ENCODE assay signal across 12 cellular contexts in genomic region chr5:56569576-56569975, GRCh38.
DNase-seq lines count a peak whose midpoint lies in the region; ATAC-seq and TF ChIP-seq lines count a peak whose summit lies in the region.
"Had no signal": no experiment of that assay in that cellular context is flagged by ENCODE, and none has a peak within 500 bp of the region (broad histone marks: within the 10 kb centered on the region; RNA-seq: fewer than 3 reads in every experiment).

No MANE protein-coding gene starts in this region.

- CTCF ChIA-PET in BJ (lab: Yijun Ruan, JAX) (interaction anchor here (0.9 to 1.5 kb wide), 2 partner anchors 10 to 299 kb away, joined by 3 to 5 read pairs; no protein-coding TSS in a partner anchor), IMR-90 (lab: Yijun Ruan, JAX) (no interaction called here)

- H3K56ac ChIP-seq in IMR-90 (ENCODE audit: extremely low read depth, insufficient read depth, low read length): peak overlapping the region; percentile 22; the same call in 1 of the 2 replicates

- 0 out of 2 replicates have a peak overlapping the region, but pooled peaks have one; percentile 63 for H2BK120ac ChIP-seq in IMR-90 (ENCODE audit: low read depth, low read length)
- no peak overlapping the region for H2BK120ac ChIP-seq in mesenchymal stem cell (ENCODE audit: low read depth, low read length)

- H2BK20ac ChIP-seq in IMR-90 (ENCODE audit: low read depth, low read length): no peak overlapping the region

- dilution Hi-C loops in IMR-90 (cut with HindIII; ENCODE audit: low sequenced_read_pairs, unreplicated experiment): no loop called here

- H4K91ac ChIP-seq in IMR-90 (ENCODE audit: insufficient read depth, low read depth, low read length): no peak overlapping the region
- no peak overlapping the region for H4K91ac ChIP-seq in mesenchymal stem cell (ENCODE audit: low read length)

- no peaks in the 10 kb centered on the region for H3K27me3 ChIP-seq in BJ (ENCODE audit: control insufficient read depth, insufficient read depth, low read length)
- no peaks in the 10 kb centered on the region for H3K27me3 ChIP-seq in IMR-90 (ENCODE audit: control insufficient read depth, insufficient read depth, low read length)
- H3K27me3 ChIP-seq in mesenchymal stem cell (ENCODE audit: control insufficient read depth in 1 of 2, insufficient read depth in 1 of 2, low read length in 2 of 2): peaks cover 0 to 24% of the 10 kb centered on the region in 2 experiments
- no peaks in the 10 kb centered on the region for H3K27me3 ChIP-seq in testis
- H3K27me3 ChIP-seq in MG63: no peaks in the 10 kb centered on the region
- H3K27me3 ChIP-seq: hepatocyte, pancreas, stomach had no signal

- peaks cover 2% of the 10 kb centered on the region for H3K9me3 ChIP-seq in IMR-90 (ENCODE audit: control insufficient read depth, insufficient read depth, low read length)
- H3K9me3 ChIP-seq in mesenchymal stem cell (ENCODE audit: control insufficient read depth, low read length): no peaks in the 10 kb centered on the region
- no peaks in the 10 kb centered on the region for H3K9me3 ChIP-seq in testis
- H3K9me3 ChIP-seq in MG63: no peaks in the 10 kb centered on the region
- H3K9me3 ChIP-seq: pancreas had no signal

- no peak overlapping the region for H2BK12ac ChIP-seq in mesenchymal stem cell (ENCODE audit: low read length in 2 of 2)

- no peaks in the 10 kb centered on the region for H3K36me3 ChIP-seq in BJ (ENCODE audit: control insufficient read depth, insufficient read depth, low read length)
- no peaks in the 10 kb centered on the region for H3K36me3 ChIP-seq in IMR-90 (ENCODE audit: control insufficient read depth, insufficient read depth, low read length)
- H3K36me3 ChIP-seq in mesenchymal stem cell (ENCODE audit: control insufficient read depth in 1 of 2, insufficient read depth in 2 of 2, low read depth in 1 of 2, low read length in 2 of 2): no peaks in the 10 kb centered on the region
- no peaks in the 10 kb centered on the region for H3K36me3 ChIP-seq in testis (ENCODE audit: low read depth, missing control alignments)
- H3K36me3 ChIP-seq in MG63: no peaks in the 10 kb centered on the region
- H3K36me3 ChIP-seq: pancreas, stomach had no signal

- H3K4me3 ChIP-seq in BJ (ENCODE audit: low read depth, low read length): no peak overlapping the region
- H3K4me3 ChIP-seq in IMR-90 (ENCODE audit: insufficient read depth, low read depth, low read length): no peak overlapping the region
- H3K4me3 ChIP-seq in mesenchymal stem cell (ENCODE audit: insufficient read depth in 1 of 2, low read depth in 1 of 2, low read length in 2 of 2): no peak overlapping the region
- H3K4me3 ChIP-seq in testis: no peak overlapping the region
- H3K4me3 ChIP-seq in MG63: no peak overlapping the region
- H3K4me3 ChIP-seq: hepatocyte, pancreas, stomach had no signal

- H3K4me2 ChIP-seq in IMR-90 (ENCODE audit: low read depth, low read length) (peak overlapping the region; percentile 41), mesenchymal stem cell (ENCODE audit: low read length, poor library complexity, severe bottlenecking) (no peak overlapping the region)
- H3K4me2 ChIP-seq: hepatocyte had no signal

- H3K79me1 ChIP-seq in IMR-90 (ENCODE audit: low read depth in 1 of 2, low read length in 2 of 2) (no peaks in the 10 kb centered on the region), mesenchymal stem cell (replicated peaks; ENCODE audit: low read length, poor library complexity, severe bottlenecking) (no peaks in the 10 kb centered on the region)

- ATAC-seq in IMR-90 (ENCODE audit: low read depth): peak; percentile 74

- 0 out of 2 replicates have a peak overlapping the region, but pooled peaks have one; percentile 45 for H3K18ac ChIP-seq in IMR-90 (ENCODE audit: low read depth, low read length)
- H3K18ac ChIP-seq in mesenchymal stem cell (ENCODE audit: low read depth in 1 of 2, low read length in 2 of 2): no peak overlapping the region

- H3K23ac ChIP-seq in IMR-90 (ENCODE audit: low read depth, low read length) (no peak overlapping the region), mesenchymal stem cell (ENCODE audit: low read length in 2 of 2) (no peak overlapping the region)

- H2AK5ac ChIP-seq in IMR-90 (ENCODE audit: low read depth, low read length): no peak overlapping the region
- H2AK5ac ChIP-seq in mesenchymal stem cell (ENCODE audit: low read length, severe bottlenecking): no peak overlapping the region

- in situ Hi-C loops in IMR-90 (cut with MboI; ENCODE audit: low sequenced_read_pairs): no loop called here
- in situ Hi-C loops in GM13977 (cut with MboI; ENCODE audit: low pct_unique_long_range_greater_than_20kb, low sequenced_read_pairs, unreplicated experiment): no loop called here

- WGBS in IMR-90 (ENCODE audit: extremely low coverage in 2 of 2, insufficient read length in 1 of 2), 2 experiments: no CpG with 5 or more reads among the region's 1 CpG
- WGBS in mesenchymal stem cell: 12% methylated on average over 1 of the region's 1 CpG
- 53 to 62% methylated on average over 1 of the region's 1 CpG for WGBS in testis, 2 donors

- H2BK5ac ChIP-seq in IMR-90 (ENCODE audit: low read depth, low read length, poor library complexity, severe bottlenecking): no peak overlapping the region
- no peak overlapping the region for H2BK5ac ChIP-seq in mesenchymal stem cell (ENCODE audit: low read depth, low read length, poor library complexity, severe bottlenecking)

- peaks cover 8% of the 10 kb centered on the region for H3K4me1 ChIP-seq in IMR-90 (ENCODE audit: control insufficient read depth, insufficient read depth, low read length)
- no peaks in the 10 kb centered on the region for H3K4me1 ChIP-seq in mesenchymal stem cell (ENCODE audit: control insufficient read depth, insufficient read depth, low read depth, low read length)
- no peaks in the 10 kb centered on the region for H3K4me1 ChIP-seq in testis

- no peak overlapping the region for H4K5ac ChIP-seq in IMR-90 (ENCODE audit: low read depth, low read length)

- H3K27ac ChIP-seq in IMR-90 (ENCODE audit: insufficient read depth, low read length): peak overlapping the region; percentile 79; the same call in 1 of the 2 replicates
- no peak overlapping the region for H3K27ac ChIP-seq in mesenchymal stem cell (ENCODE audit: low read length, poor library complexity, severe bottlenecking)
- no peak overlapping the region for H3K27ac ChIP-seq in testis
- H3K27ac ChIP-seq: hepatocyte, pancreas, stomach had no signal

- H2AFZ ChIP-seq in IMR-90 (replicated peaks; ENCODE audit: low read length, poor library complexity) (no peak overlapping the region), mesenchymal stem cell (ENCODE audit: low read depth, low read length) (no peak overlapping the region)
- H2AFZ ChIP-seq: hepatocyte had no signal

- no peak overlapping the region for H2BK15ac ChIP-seq in IMR-90 (ENCODE audit: low read depth, low read length)
- no peak overlapping the region for H2BK15ac ChIP-seq in mesenchymal stem cell (ENCODE audit: low read depth, poor library complexity, severe bottlenecking)

- TF ChIP-seq CTCF in BJ (IDR thresholded peaks at IDR 0.05; ENCODE audit: insufficient read depth, low read depth, low read length) (no peak), IMR-90 (conservative IDR thresholded peaks at IDR 0.05; ENCODE audit: low read depth, low read length) (no peak), testis (IDR thresholded peaks at IDR 0.05) (no peak), GM13977 (IDR thresholded peaks at IDR 0.05; ENCODE audit: extremely low read depth, insufficient read depth, missing control alignments) (no peak)

- H3K4ac ChIP-seq in IMR-90 (ENCODE audit: low read depth, low read length) (no peak overlapping the region), mesenchymal stem cell (ENCODE audit: low read depth in 1 of 2, low read length in 2 of 2) (no peak overlapping the region)

- H3K9me1 ChIP-seq in IMR-90 (ENCODE audit: insufficient read depth, low read length): peaks cover 4% of the 10 kb centered on the region; the same call in 1 of the 2 replicates

- intact Hi-C loops in IMR-90 (cut with micrococcal nuclease): loop anchor here (5.0 kb wide), 2 partner anchors 248 to 297 kb away; partner anchors contain the start of gene MAP3K1
- intact Hi-C loops in testis (cut with DNase I; ENCODE audit: low total_unique reads): no loop called here

- no peak for TF ChIP-seq POLR2A in IMR-90 (IDR thresholded peaks at IDR 0.05; ENCODE audit: low read depth, low read length)
- no peak for TF ChIP-seq POLR2A in testis (IDR thresholded peaks at IDR 0.05)

- no peak overlapping the region; the same call in 1 of the 2 replicates for H3K14ac ChIP-seq in IMR-90 (replicated peaks; ENCODE audit: low read depth, low read length)
- no peak overlapping the region for H3K14ac ChIP-seq in mesenchymal stem cell (ENCODE audit: low read length in 2 of 2)

- no peak overlapping the region for H4K8ac ChIP-seq in IMR-90 (ENCODE audit: low read depth in 2 of 2, low read length in 2 of 2)
- H4K8ac ChIP-seq in mesenchymal stem cell (ENCODE audit: low read length): no peak overlapping the region

- no peak for TF ChIP-seq RAD21 in IMR-90 (IDR thresholded peaks at IDR 0.05; ENCODE audit: low read length)

- H2AK9ac ChIP-seq in IMR-90 (replicated peaks; ENCODE audit: low read depth, low read length, poor library complexity): no peak overlapping the region

- POLR2A ChIA-PET in BJ (lab: Charles Lee): no interaction called here
- POLR2A ChIA-PET in IMR-90 (lab: Charles Lee; ENCODE audit: unreplicated experiment): no interaction called here

- DNase-seq in BJ (ENCODE audit: low read depth) (peak; percentile 67), IMR-90 (peak; percentile 63), dedifferentiated amniotic fluid mesenchymal stem cell (ENCODE audit: extremely low spot score) (peak; percentile 66), mesenchymal stem cell (peak; percentile 62), testis (no peak), MG63 (no peak), GM13977 (ENCODE audit: low spot score) (no peak)
- no peak for DNase-seq in activated CD4-positive, CD25-positive, alpha-beta regulatory T cell (lab: John Stamatoyannopoulos, UW)
- DNase-seq: activated naive CD8-positive, alpha-beta T cell treated with anti-CD3 and anti-CD28 coated beads for 36 hours; pancreas; stomach had no signal

- BruUV-seq in IMR-90 (replicated peaks; lab: Mats Ljungman, UMichigan): no TSS peak

- no peaks in the 10 kb centered on the region for H4K20me1 ChIP-seq in IMR-90 (ENCODE audit: insufficient read depth, low read length)

- H3K9ac ChIP-seq in IMR-90 (ENCODE audit: low read depth, low read length): peak overlapping the region; percentile 67; the same call in 1 of the 2 replicates
- H3K9ac ChIP-seq in mesenchymal stem cell (ENCODE audit: low read length): no peak overlapping the region

TF ChIP-seq in IMR-90, 13 proteins besides CTCF, POLR2A, EP300 and RAD21:
- TF ChIP-seq MXI1 (IDR thresholded peaks at IDR 0.05; ENCODE audit: borderline replicate concordance, low read depth, low read length) (no peak), MAFK (IDR thresholded peaks at IDR 0.05; ENCODE audit: low read depth, low read length) (peak; percentile 21; the same call in 1 of the 2 replicates)
TF ChIP-seq in IMR-90: peak in this region for 1.

Comparison
In these comparisons a context has a peak if more than half of its experiments do, and no peak if none do; other contexts are left out.
1. DNase-seq: peak in BJ (single experiment), IMR-90 (single experiment), dedifferentiated amniotic fluid mesenchymal stem cell (single experiment) and mesenchymal stem cell (single experiment); none in testis (single experiment), MG63 (single experiment), GM13977 (single experiment) and activated CD4-positive, CD25-positive, alpha-beta regulatory T cell (0 of 4).